8 cellular contexts compared by ENCODE assay signal in the genomic region with DNA sequence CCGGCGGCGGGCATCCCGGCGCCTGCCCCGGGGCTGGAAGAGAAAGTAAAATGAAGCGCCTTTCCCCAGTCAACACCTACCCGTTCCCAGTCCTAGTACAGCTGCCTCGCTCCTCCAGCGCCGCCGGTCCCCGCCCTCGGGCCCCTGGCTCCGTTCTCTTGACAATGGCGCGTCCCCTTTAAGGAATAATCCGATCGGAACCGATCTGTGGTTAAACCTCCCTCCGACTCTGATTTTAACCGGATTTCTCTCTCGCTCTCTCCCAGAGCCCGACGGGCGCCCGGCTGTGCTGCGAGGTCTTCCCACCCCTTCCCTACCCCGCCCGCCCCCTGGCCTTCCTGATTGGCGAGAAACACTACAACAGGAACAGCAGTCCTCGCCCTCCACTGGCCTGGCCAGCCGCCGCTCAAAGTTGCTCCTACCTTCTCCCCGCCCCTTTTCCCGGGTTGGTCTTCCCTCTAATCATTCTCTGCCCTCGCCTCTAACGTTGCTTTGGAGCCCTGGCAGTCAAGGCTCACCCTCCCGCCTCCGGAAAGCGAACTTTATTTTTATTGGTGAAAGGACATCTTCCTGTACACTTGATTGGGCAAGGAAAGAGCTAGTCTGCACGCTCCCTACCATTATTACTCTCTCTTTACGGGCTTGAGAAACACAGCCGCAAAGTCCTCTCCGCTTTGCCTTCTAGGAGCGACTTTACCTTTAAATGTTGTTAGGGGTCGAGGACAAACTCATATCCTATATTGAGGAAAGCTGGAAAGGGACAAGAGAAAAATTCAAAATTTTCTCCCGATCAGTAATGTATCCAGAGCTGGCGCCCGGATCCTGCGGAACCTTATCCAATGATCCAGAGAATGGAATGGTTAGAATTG. TPM values are rescaled to one million over a fixed set of nuclear protein-coding genes. Genes with fewer than 3 reads are reported as not detected.
DNase-seq lines count a peak whose midpoint lies in the region; ATAC-seq, FAIRE-seq and TF ChIP-seq lines count a peak whose summit lies in the region.

A gene (minus strand): TSS at position 282 of the 869 bp plus-strand sequence. CDS start 145,869 bp downstream, outside the sequence.

- no peaks in the 10 kb centered on the region for H3K9me2 ChIP-seq in OCI-LY7 (ENCODE audit: insufficient read depth, low read length)

- H3K36me3 ChIP-seq in OCI-LY7 (ENCODE audit: insufficient read depth, low read length) = no peaks in the 10 kb centered on the region

- CTCF ChIA-PET in OCI-LY7 (lab: Charles Lee; ENCODE audit: unreplicated experiment) = interaction anchor here (0.6 to 1.0 kb wide), 2 partner anchors 15 to 45 kb away, joined by 3 to 4 read pairs; no protein-coding TSS in a partner anchor

- intact Hi-C loops in OCI-LY7 (cut with micrococcal nuclease; ENCODE audit: unreplicated experiment) = loop anchor here (1.0 to 5.0 kb wide), 6 partner anchors 34 to 439 kb away; a partner anchor contains a TSS

- peak within 1 kb of the TSS; percentile 90 for H3K27ac ChIP-seq in OCI-LY7 (ENCODE audit: low read depth, low read length, poor library complexity, severe bottlenecking)

- peak within 1 kb of the TSS; percentile 78 for H2AFZ ChIP-seq in OCI-LY7 (ENCODE audit: low read length)

- FAIRE-seq in D721Med (lab: Jason Lieb, UNC) = peak; percentile 66

- H3K27ac Mint-ChIP-seq in endothelial cell (ENCODE audit: unreplicated experiment) = peak within 1 kb of the TSS; percentile 96
- peak within 1 kb of the TSS; percentile 99 for H3K27ac Mint-ChIP-seq in mesothelial cell of epicardium

- H3K4me3 Mint-ChIP-seq in endothelial cell (ENCODE audit: unreplicated experiment) (peak within 1 kb of the TSS; percentile 99), mesothelial cell of epicardium (peak within 1 kb of the TSS; percentile 96)

- peaks cover 13% of the 10 kb centered on the region for H3K27me3 Mint-ChIP-seq in endothelial cell (ENCODE audit: unreplicated experiment)
- H3K27me3 Mint-ChIP-seq in mesothelial cell of epicardium (ENCODE audit: low read depth) = no peaks in the 10 kb centered on the region

- peaks cover 41% of the 10 kb centered on the region for H3K79me2 ChIP-seq in OCI-LY7 (ENCODE audit: insufficient read depth, low read depth, low read length)

- no peak for TF ChIP-seq CTCF in D721Med (IDR thresholded peaks at IDR 0.05; ENCODE audit: insufficient read depth, missing control alignments)
- TF ChIP-seq CTCF in OCI-LY7 (conservative IDR thresholded peaks at IDR 0.05; ENCODE audit: low read length) = no peak
- TF ChIP-seq CTCF in endothelial cell (IDR thresholded peaks at IDR 0.05; ENCODE audit: unreplicated experiment) = no peak
- TF ChIP-seq CTCF in mesothelial cell of epicardium (IDR thresholded peaks at IDR 0.05; ENCODE audit: unreplicated experiment) = no peak

- H3K36me3 Mint-ChIP-seq in endothelial cell (ENCODE audit: low read depth, unreplicated experiment) (peaks cover 14% of the 10 kb centered on the region), mesothelial cell of epicardium (no peaks in the 10 kb centered on the region)

- peaks cover 28% of the 10 kb centered on the region for H4K20me1 ChIP-seq in OCI-LY7 (ENCODE audit: insufficient read depth, low read length)

- peak within 1 kb of the TSS; percentile 83 for H3K4me3 ChIP-seq in OCI-LY7 (ENCODE audit: low read depth, low read length, poor library complexity, severe bottlenecking)

- H3K4me1 Mint-ChIP-seq in endothelial cell (ENCODE audit: unreplicated experiment) = peaks cover 42% of the 10 kb centered on the region
- peaks cover 46% of the 10 kb centered on the region for H3K4me1 Mint-ChIP-seq in mesothelial cell of epicardium

- no peaks in the 10 kb centered on the region for H3K9me3 Mint-ChIP-seq in endothelial cell (ENCODE audit: unreplicated experiment)
- no peaks in the 10 kb centered on the region for H3K9me3 Mint-ChIP-seq in mesothelial cell of epicardium

- H3K4me2 ChIP-seq in OCI-LY7 (ENCODE audit: low read length) = peak within 1 kb of the TSS; percentile 98

- DNase-seq in D721Med (ENCODE audit: insufficient read length, low spot score) (peak; percentile 41), HuH-7.5 (ENCODE audit: low spot score) (peak; percentile 82), OCI-LY7 (ENCODE audit: low spot score) (peak; percentile 99), activated T-cell treated with anti-CD3 and anti-CD28 coated beads for 1 hour (ENCODE audit: low read depth) (peak; percentile 95), endothelial cell (ENCODE audit: low spot score) (peak; percentile 98), mesothelial cell of epicardium (ENCODE audit: low spot score in 2 of 2, unreplicated experiment in 2 of 2) (peak; percentile 99)
- peak; percentile 92 to 93 for DNase-seq in stimulated activated CD8-positive, alpha-beta memory T cell treated with anti-CD3 and anti-CD28 coated beads, Interleukin-2, amount 100 ng/mL, for 1 hour (ENCODE audit: low read depth in 2 of 2)

- H3K9me3 ChIP-seq in OCI-LY7 (ENCODE audit: low read length) = no peaks in the 10 kb centered on the region

- peaks cover 46% of the 10 kb centered on the region for H3K4me1 ChIP-seq in OCI-LY7 (ENCODE audit: insufficient read depth, low read length, poor library complexity, severe bottlenecking)

- POLR2A ChIA-PET in OCI-LY7 (lab: Charles Lee) = interaction anchor here (0.6 to 3.4 kb wide), 22 partner anchors 9 to 437 kb away, joined by 3 to 24 read pairs (median 5); no protein-coding TSS in a partner anchor

- no TSS peak for BruUV-seq in OCI-LY7 (replicated peaks; lab: Mats Ljungman, UMichigan)

- peak; percentile 87 for ATAC-seq in GM21526 (IDR thresholded peaks at IDR 0.05; ENCODE audit: low FRiP score, unreplicated experiment)

RNA-seq across cellular contexts. Expression of the gene that starts here (rescaled TPM):
- 85.4 and 91.9 TPM in 2 replicates for total RNA-seq in OCI-LY7 (2014; rRNA removed; shearing (Covaris generic))
- total RNA-seq in OCI-LY7 (2022) = 88.1 and 88.5 TPM in 2 replicates
- 93.3 TPM for total RNA-seq in endothelial cell (ENCODE audit: unreplicated experiment)
- total RNA-seq in mesothelial cell of epicardium = 55.5 to 57.0 TPM (median 56.8 TPM) in 3 replicates

Comparison
In these comparisons a context has a peak if more than half of its experiments do, and no peak if none do; other contexts are left out.
1. Peak in every context shown above with its lines: DNase-seq, ATAC-seq, H3K4me3 ChIP-seq and H3K27ac ChIP-seq.
2. DNase-seq: peak in every context shown above with its lines; median percentile 99 in OCI-LY7; 99 in mesothelial cell of epicardium; 98 in endothelial cell; 95 in activated T-cell treated with anti-CD3 and anti-CD28 coated beads for 1 hour; 92 in stimulated activated CD8-positive, alpha-beta memory T cell treated with anti-CD3 and anti-CD28 coated beads, Interleukin-2, amount 100 ng/mL, for 1 hour; 82 in HuH-7.5; 41 in D721Med.